ENCODE assay signal across 1 cellular context in genomic region chr20:34004227-34004626, GRCh38.
TF ChIP-seq lines count a peak whose summit lies in the region.

No MANE protein-coding gene starts in this region.

TF ChIP-seq in HepG2, 621 proteins besides CTCF, POLR2A, EP300 and RAD21 (continued from another document):
- TF ChIP-seq ZBED4 (CRISPR knock-in tag; IDR thresholded peaks at IDR 0.05; ENCODE audit: borderline replicate concordance) (peak; percentile 20; the same call in 1 of the 2 replicates), GZF1 (CRISPR knock-in tag; IDR thresholded peaks at IDR 0.05) (peak; percentile 87; the same call in 1 of the 2 replicates), ZNF431 (CRISPR knock-in tag; IDR thresholded peaks at IDR 0.05; ENCODE audit: borderline replicate concordance, low read depth) (no peak), FOXP1 (IDR thresholded peaks at IDR 0.05) (no peak), FOXP1 (CRISPR knock-in tag; IDR thresholded peaks at IDR 0.05) (0 out of 2 replicates have a peak, but pooled peaks have one; percentile 30), STAT6 (CRISPR knock-in tag; IDR thresholded peaks at IDR 0.05; ENCODE audit: borderline replicate concordance) (0 out of 2 replicates have a peak, but pooled peaks have one; percentile 2)
